ENCODE assay signal across 17 cellular contexts in genomic region chr16:15403392-15403995, GRCh38. TPM values are rescaled to one million over a fixed set of nuclear protein-coding genes. Genes with fewer than 3 reads are reported as not detected.
DNase-seq lines count a peak whose midpoint lies in the region; ATAC-seq, FAIRE-seq and TF ChIP-seq lines count a peak whose summit lies in the region.
"Had no signal": no experiment of that assay in that cellular context is flagged by ENCODE, and none has a peak within 500 bp of the region (broad histone marks: within the 10 kb centered on the region; RNA-seq: fewer than 3 reads in every experiment).

No MANE protein-coding gene starts in this region.

- no peaks in the 10 kb centered on the region for H3K9me3 ChIP-seq in T-helper 17 cell (ENCODE audit: control insufficient read depth, low read length, poor library complexity, severe bottlenecking)
- no peaks in the 10 kb centered on the region for H3K9me3 ChIP-seq in effector memory CD4-positive, alpha-beta T cell (ENCODE audit: control insufficient read depth, low read length)
- H3K9me3 ChIP-seq: spleen had no signal

- no peaks in the 10 kb centered on the region for H3K27me3 ChIP-seq in effector memory CD4-positive, alpha-beta T cell (replicated peaks; ENCODE audit: control insufficient read depth, insufficient read depth, low read length, poor library complexity, severe bottlenecking)
- H3K27me3 ChIP-seq: spleen had no signal

- ATAC-seq in T-helper 17 cell (no peak), GM19324 (IDR thresholded peaks at IDR 0.05; ENCODE audit: low FRiP score, unreplicated experiment) (no peak)
- ATAC-seq: activated CD8-positive, alpha-beta T cell treated with anti-CD3 and anti-CD28 coated beads for 36 hours had no signal

- H3K27me3 Mint-ChIP-seq in CD14-positive monocyte (ENCODE audit: low read depth in 3 of 3) (peaks cover 0 to 3% (median 0%) of the 10 kb centered on the region in 3 donors), T-helper 17 cell (peaks cover 7% of the 10 kb centered on the region)

- no peak for FAIRE-seq in GM12892 (lab: Jason Lieb, UNC)

- no peak overlapping the region for H3K4me3 ChIP-seq in effector memory CD4-positive, alpha-beta T cell (ENCODE audit: insufficient read depth, low read depth, low read length, poor library complexity, severe bottlenecking)
- H3K4me3 ChIP-seq: spleen had no signal

- no peak for DNase-seq in CD14-positive monocyte (ENCODE audit: low spot score)
- DNase-seq in M059J (ENCODE audit: low read depth), result peak; percentile 80
- no peak for DNase-seq in T-helper 17 cell
- peak; percentile 44 for DNase-seq in foreskin melanocyte
- no peak for DNase-seq in activated naive CD4-positive, alpha-beta T cell treated with Interleukin-2 at 50 U/mL for 16 hours
- no peak for DNase-seq in GM12892 (ENCODE audit: insufficient read length)
- no peak for DNase-seq in effector memory CD4-positive, alpha-beta T cell
- DNase-seq: activated CD8-positive, alpha-beta T cell treated with anti-CD3 and anti-CD28 coated beads for 36 hours; HFFc6; NCI-H1105 treated with DMSO at 0.1 percent for 48 hours; NCI-H446 treated with DMSO at 0.1 percent for 48 hours; spleen had no signal

- intact Hi-C loops in CD14-positive monocyte (cut with micrococcal nuclease), result no loop called here

- TF ChIP-seq POLR2A in GM12892 (IDR thresholded peaks at IDR 0.05; ENCODE audit: low read depth, low read length), result no peak

- H3K36me3 ChIP-seq in effector memory CD4-positive, alpha-beta T cell (ENCODE audit: control insufficient read depth, insufficient read depth, low read length), result no peaks in the 10 kb centered on the region
- H3K36me3 ChIP-seq: spleen had no signal

- no peak overlapping the region for H3K27ac ChIP-seq in effector memory CD4-positive, alpha-beta T cell (ENCODE audit: insufficient read depth, low read length, poor library complexity, severe bottlenecking)
- H3K27ac ChIP-seq: RWPE1 had no signal

- H3K27ac Mint-ChIP-seq in CD14-positive monocyte, result peak overlapping the region; percentile 74 to 98 (median 87)
- peak overlapping the region; percentile 29 for H3K27ac Mint-ChIP-seq in T-helper 17 cell
- H3K27ac Mint-ChIP-seq: activated CD8-positive, alpha-beta T cell treated with anti-CD3 and anti-CD28 coated beads for 36 hours; activated T-helper 2 cell treated with anti-CD3 and anti-CD28 coated beads, Interferon-gamma antibody, Interleukin-2, Interleukin-4, amounts not matched to agents 10 μg/mL and 5 μg/mL and 100 μg/mL, durations not matched to agents 14 hours and 24 hours and 36 hours; HFFc6; T-helper 2 cell treated with Interferon-gamma antibody and Interleukin-4, amounts not matched to agents 5 μg/mL and 100 μg/mL, for 36 hours had no signal

- peaks cover 0 to 2% (median 0%) of the 10 kb centered on the region in 7 donors for H3K9me3 Mint-ChIP-seq in CD14-positive monocyte
- H3K9me3 Mint-ChIP-seq: activated CD8-positive, alpha-beta T cell treated with anti-CD3 and anti-CD28 coated beads for 36 hours; activated T-helper 2 cell treated with anti-CD3 and anti-CD28 coated beads, Interferon-gamma antibody, Interleukin-2, Interleukin-4, amounts not matched to agents 10 μg/mL and 5 μg/mL and 100 μg/mL, durations not matched to agents 14 hours and 24 hours and 36 hours; HFFc6; T-helper 2 cell treated with Interferon-gamma antibody and Interleukin-4, amounts not matched to agents 5 μg/mL and 100 μg/mL, for 36 hours had no signal

- H3K36me3 Mint-ChIP-seq in CD14-positive monocyte (no peaks in the 10 kb centered on the region), T-helper 17 cell (ENCODE audit: low read depth) (no peaks in the 10 kb centered on the region)

- H3K4me3 Mint-ChIP-seq in CD14-positive monocyte (peak overlapping the region; percentile 20 to 69), T-helper 17 cell (no peak overlapping the region)
- H3K4me3 Mint-ChIP-seq: activated CD8-positive, alpha-beta T cell treated with anti-CD3 and anti-CD28 coated beads for 36 hours; HFFc6; T-helper 2 cell treated with Interferon-gamma antibody and Interleukin-4, amounts not matched to agents 5 μg/mL and 100 μg/mL, for 36 hours had no signal

- H3K4me1 ChIP-seq in effector memory CD4-positive, alpha-beta T cell (ENCODE audit: control insufficient read depth, insufficient read depth, low read length, poor library complexity, severe bottlenecking), result no peaks in the 10 kb centered on the region

- peaks cover 30% of the 10 kb centered on the region for H3K4me1 Mint-ChIP-seq in CD14-positive monocyte
- H3K4me1 Mint-ChIP-seq in T-helper 17 cell, result no peaks in the 10 kb centered on the region

- no peak for TF ChIP-seq CTCF in CD14-positive monocyte (IDR thresholded peaks at IDR 0.05)

RNA-seq across cellular contexts. Expression of gene MPV17L, which starts 7.9 kb away (rescaled TPM):
- polyA plus RNA-seq in CD14-positive monocyte, result under 1 TPM in 1 of 2 donors, not detected in 1; 0.58 TPM
- total RNA-seq in M059J (2014; rRNA removed; shearing (Covaris generic)), result 0.44 and 0.52 TPM in 2 replicates
- not detected for total RNA-seq in T-helper 17 cell
- polyA plus RNA-seq in GM12892 (2012; ENCODE audit: missing spikeins), result 0.04 TPM
- total RNA-seq: HFFc6, HT-29 had no signal

RNA-seq across cellular contexts. Expression of gene NPIPA5, which starts 25.4 kb away (rescaled TPM):
- polyA plus RNA-seq in CD14-positive monocyte, result not detected
- total RNA-seq in M059J (2014; rRNA removed; shearing (Covaris generic)), result 0.57 and 7.8 TPM in 2 replicates
- 10 to 100 TPM; 12.3 to 13.9 TPM for total RNA-seq in T-helper 17 cell
- 25.5 TPM for polyA plus RNA-seq in GM12892 (2012; ENCODE audit: missing spikeins)
- total RNA-seq: HT-29 had no signal

RNA-seq across cellular contexts. Expression of gene BMERB1, which starts 30.9 kb away (rescaled TPM):
- under 1 TPM; 0.11 TPM for polyA plus RNA-seq in CD14-positive monocyte
- 12.8 and 25.5 TPM in 2 replicates for total RNA-seq in M059J (2014; rRNA removed; shearing (Covaris generic))
- 1 to 10 TPM; 1.8 to 3.0 TPM for total RNA-seq in T-helper 17 cell
- polyA plus RNA-seq in GM12892 (2012; ENCODE audit: missing spikeins), result 0.42 TPM

Comparison
In these comparisons a context has a peak if more than half of its experiments do, and no peak if none do; other contexts are left out.
1. DNase-seq: peak in M059J (single experiment) and foreskin melanocyte (single experiment); none in CD14-positive monocyte (single experiment), T-helper 17 cell (0 of 3), activated naive CD4-positive, alpha-beta T cell treated with Interleukin-2 at 50 U/mL for 16 hours (single experiment), GM12892 (single experiment) and effector memory CD4-positive, alpha-beta T cell (0 of 3).